ENCODE assay signal across 2 cellular contexts in the genomic region with DNA sequence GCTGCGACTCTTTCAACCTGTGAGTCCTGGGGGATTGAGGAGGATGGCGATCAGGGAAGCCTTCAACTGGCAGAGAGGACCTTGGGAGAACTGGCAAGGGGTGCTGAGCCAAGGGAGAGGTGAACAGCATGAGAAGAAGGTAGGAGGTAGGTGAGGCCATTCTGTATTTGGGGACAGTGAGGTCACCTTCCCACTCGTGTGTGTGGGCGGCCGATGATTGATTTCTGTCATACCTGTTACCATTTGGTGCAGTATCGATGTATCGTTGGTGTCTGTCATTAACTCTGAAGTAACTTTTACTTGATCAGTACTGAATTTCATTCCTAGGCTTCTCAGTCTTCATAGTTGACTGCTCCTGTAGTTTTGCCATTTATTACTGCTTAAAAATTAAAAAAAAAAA.
TF ChIP-seq lines count a peak whose summit lies in the region.

No MANE protein-coding gene starts in this region.

TF ChIP-seq in K562, 482 proteins besides CTCF, POLR2A, EP300 and RAD21:
- peak; percentile 51 for TF ChIP-seq EGR1 (conservative IDR thresholded peaks at IDR 0.05)
- no peak for TF ChIP-seq PURB (CRISPR knock-in tag; IDR thresholded peaks at IDR 0.05; ENCODE audit: low read depth)

TF ChIP-seq in HepG2, 621 proteins besides CTCF, POLR2A, EP300 and RAD21:
- TF ChIP-seq, protein P1, sequence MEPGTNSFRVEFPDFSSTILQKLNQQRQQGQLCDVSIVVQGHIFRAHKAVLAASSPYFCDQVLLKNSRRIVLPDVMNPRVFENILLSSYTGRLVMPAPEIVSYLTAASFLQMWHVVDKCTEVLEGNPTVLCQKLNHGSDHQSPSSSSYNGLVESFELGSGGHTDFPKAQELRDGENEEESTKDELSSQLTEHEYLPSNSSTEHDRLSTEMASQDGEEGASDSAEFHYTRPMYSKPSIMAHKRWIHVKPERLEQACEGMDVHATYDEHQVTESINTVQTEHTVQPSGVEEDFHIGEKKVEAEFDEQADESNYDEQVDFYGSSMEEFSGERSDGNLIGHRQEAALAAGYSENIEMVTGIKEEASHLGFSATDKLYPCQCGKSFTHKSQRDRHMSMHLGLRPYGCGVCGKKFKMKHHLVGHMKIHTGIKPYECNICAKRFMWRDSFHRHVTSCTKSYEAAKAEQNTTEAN (CRISPR knock-in tag; conservative IDR thresholded peaks at IDR 0.05): no peak
- no peak for TF ChIP-seq NFRKB (IDR thresholded peaks at IDR 0.05)
- no peak for TF ChIP-seq GLI4 (CRISPR knock-in tag; IDR thresholded peaks at IDR 0.05; ENCODE audit: borderline replicate concordance)
- TF ChIP-seq ZBTB1 (CRISPR knock-in tag; IDR thresholded peaks at IDR 0.05; ENCODE audit: borderline replicate concordance): no peak
- TF ChIP-seq ZNF775 (CRISPR knock-in tag; IDR thresholded peaks at IDR 0.05; ENCODE audit: borderline replicate concordance): no peak
- no peak for TF ChIP-seq GZF1 (CRISPR knock-in tag; IDR thresholded peaks at IDR 0.05)
- no peak for TF ChIP-seq LCORL (IDR thresholded peaks at IDR 0.05)
- TF ChIP-seq LCORL (CRISPR knock-in tag; IDR thresholded peaks at IDR 0.05): no peak
- no peak for TF ChIP-seq ZNF549 (CRISPR knock-in tag; IDR thresholded peaks at IDR 0.05)
- TF ChIP-seq ZNF317 (CRISPR knock-in tag; IDR thresholded peaks at IDR 0.05): no peak
- no peak for TF ChIP-seq CEBPB (IDR thresholded peaks at IDR 0.05; ENCODE audit: borderline replicate concordance, low read depth, low read length)
- TF ChIP-seq PCBP1 (IDR thresholded peaks at IDR 0.05; ENCODE audit: borderline replicate concordance, low read depth, low read length): no peak
- no peak for TF ChIP-seq FOSL1 (CRISPR knock-in tag; IDR thresholded peaks at IDR 0.05; ENCODE audit: borderline replicate concordance)
- no peak for TF ChIP-seq SALL2 (CRISPR knock-in tag; IDR thresholded peaks at IDR 0.05)
- no peak for TF ChIP-seq KDM4B (CRISPR knock-in tag; IDR thresholded peaks at IDR 0.05)
- TF ChIP-seq ZNF17 (CRISPR knock-in tag; IDR thresholded peaks at IDR 0.05): no peak
